ENCODE assay signal across 28 cellular contexts in genomic region chr6:31722173-31722572, GRCh38. TPM values are rescaled to one million over a fixed set of nuclear protein-coding genes. Genes with fewer than 3 reads are reported as not detected.
"Had no signal": no experiment of that assay in that cellular context is flagged by ENCODE, and none has a peak within 500 bp of the region (broad histone marks: within the 10 kb centered on the region; RNA-seq: fewer than 3 reads in every experiment).

No MANE protein-coding gene starts in this region.

- H3K4me3 Mint-ChIP-seq: endodermal cell, memory B cell, nephron had no signal

- H3K4me1 Mint-ChIP-seq: nephron had no signal

- FAIRE-seq: endothelial cell of umbilical vein, frontal cortex had no signal

- ATAC-seq: heart left ventricle, left lobe of liver, sciatic nerve, upper lobe of right lung had no signal

- DNase-seq: effector CD4-positive, alpha-beta T cell; endodermal cell; erythroblast; hippocampal formation; kidney glomerular epithelial cell; midbrain; naive B cell; stimulated activated CD4-positive, alpha-beta T cell treated with anti-CD3 and anti-CD28 coated beads, Interleukin-2, amount 100 ng/mL, for 48 hours; stimulated activated naive CD4-positive, alpha-beta T cell treated with Interleukin-2 at 50 U/mL for 16 hours; testis; upper lobe of right lung had no signal

- H3K27me3 Mint-ChIP-seq: memory B cell, naive B cell had no signal

- H3K9me3 ChIP-seq: heart left ventricle, testis, tibial nerve, upper lobe of right lung, vagina had no signal

- H3K27ac Mint-ChIP-seq: endodermal cell, naive B cell, nephron had no signal

- H3K36me3 ChIP-seq: upper lobe of right lung had no signal

- H3K4me3 ChIP-seq: coronary artery, heart left ventricle, testis, tibial nerve, upper lobe of right lung, vagina had no signal

- H3K27me3 ChIP-seq: heart left ventricle, testis, tibial nerve, upper lobe of right lung, vagina had no signal

- H3K4me1 ChIP-seq: testis had no signal

- H3K9me3 Mint-ChIP-seq: endodermal cell, memory B cell, naive B cell, nephron had no signal

- H3K27ac ChIP-seq: coronary artery, heart left ventricle, testis, tibial nerve, upper lobe of right lung, vagina had no signal

RNA-seq across cellular contexts. Expression of gene LY6G6C, which starts 0.6 kb away (rescaled TPM):
- total RNA-seq: dermis microvascular lymphatic vessel endothelial cell, endothelial cell of umbilical vein, fibroblast of lung, frontal cortex, glomerular endothelial cell, left lobe of liver, osteocyte, pulmonary artery endothelial cell, skeletal muscle tissue, tibial nerve, upper lobe of right lung, vagina had no signal
- polyA plus RNA-seq: fibroblast of lung, heart left ventricle had no signal

RNA-seq across cellular contexts. Expression of gene MPIG6B, which starts 1.0 kb away (rescaled TPM):
- total RNA-seq: chondrocyte, dermis microvascular lymphatic vessel endothelial cell, endodermal cell, endothelial cell of umbilical vein, fibroblast of lung, frontal cortex, glomerular endothelial cell, osteocyte, pulmonary artery endothelial cell, tibial nerve, vagina had no signal
- polyA plus RNA-seq: endothelial cell of umbilical vein, fibroblast of lung had no signal

RNA-seq across cellular contexts. Expression of gene LY6G6D, which starts 7.0 kb away (rescaled TPM):
- total RNA-seq: chondrocyte, dermis microvascular lymphatic vessel endothelial cell, endodermal cell, endothelial cell of umbilical vein, fibroblast of lung, frontal cortex, glomerular endothelial cell, left lobe of liver, osteocyte, pulmonary artery endothelial cell, sciatic nerve, skeletal muscle tissue, testis, tibial nerve, upper lobe of right lung, vagina had no signal
- polyA plus RNA-seq: endothelial cell of umbilical vein, fibroblast of lung, heart left ventricle had no signal
